In the genomic region with DNA sequence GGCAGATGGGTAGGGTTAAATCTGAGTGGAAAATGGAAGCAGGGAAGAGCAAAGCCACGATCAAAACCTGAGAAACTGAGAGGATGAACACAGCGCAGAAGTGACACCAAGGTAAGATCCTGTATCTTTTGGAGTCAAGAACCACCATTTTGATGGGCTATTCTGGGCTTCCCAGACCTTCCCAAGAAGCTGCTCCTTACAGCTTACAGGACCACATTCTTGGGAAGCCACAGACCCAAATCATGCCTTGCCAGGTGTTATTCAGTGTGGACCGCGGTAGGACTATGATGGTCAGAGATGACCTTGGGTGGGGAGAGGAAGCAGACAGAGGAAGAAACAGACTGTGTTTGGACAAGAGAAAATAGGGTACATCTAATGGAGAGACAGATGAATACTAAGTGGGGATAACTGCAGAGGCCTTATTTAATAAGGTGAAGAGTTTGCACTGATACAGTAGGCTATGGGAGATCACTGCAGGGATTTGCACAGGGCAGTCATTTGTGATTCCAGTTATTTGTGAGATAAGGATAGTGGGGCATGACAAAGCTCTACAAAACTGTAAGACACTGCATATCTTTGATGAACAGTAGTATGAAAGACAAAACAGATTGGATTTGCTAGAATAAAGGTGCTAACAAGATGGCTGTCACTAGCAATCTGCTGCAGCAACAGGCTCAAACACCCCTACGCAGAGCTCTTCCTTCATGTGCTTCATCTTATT, we compare ENCODE assay signal across 2 cellular contexts.
TF ChIP-seq lines count a peak whose summit lies in the region.

No MANE protein-coding gene starts in this region.

TF ChIP-seq in IMR-90, 13 proteins besides CTCF, POLR2A, EP300 and RAD21:
- no peak for TF ChIP-seq MAZ (IDR thresholded peaks at IDR 0.05; ENCODE audit: borderline replicate concordance, low read depth, low read length)
- TF ChIP-seq RFX5 (IDR thresholded peaks at IDR 0.05; ENCODE audit: low read depth, low read length) = no peak
- no peak for TF ChIP-seq MAFK (IDR thresholded peaks at IDR 0.05; ENCODE audit: low read depth, low read length)
- TF ChIP-seq BHLHE40 (IDR thresholded peaks at IDR 0.05; ENCODE audit: low read depth, low read length) = no peak
- TF ChIP-seq FOS (IDR thresholded peaks at IDR 0.05; ENCODE audit: low read depth, low read length) = no peak
- no peak for TF ChIP-seq CHD1 (IDR thresholded peaks at IDR 0.05; ENCODE audit: low read depth, low read length)
- no peak for TF ChIP-seq CEBPB (IDR thresholded peaks at IDR 0.05; ENCODE audit: low read depth, low read length)
- no peak for TF ChIP-seq MXI1 (IDR thresholded peaks at IDR 0.05; ENCODE audit: borderline replicate concordance, low read depth, low read length)
- no peak for TF ChIP-seq NFE2L2 (IDR thresholded peaks at IDR 0.05; ENCODE audit: low read depth, low read length)
- no peak for TF ChIP-seq RCOR1 (IDR thresholded peaks at IDR 0.05; ENCODE audit: insufficient replicate concordance, low read length)
- TF ChIP-seq, protein P1, sequence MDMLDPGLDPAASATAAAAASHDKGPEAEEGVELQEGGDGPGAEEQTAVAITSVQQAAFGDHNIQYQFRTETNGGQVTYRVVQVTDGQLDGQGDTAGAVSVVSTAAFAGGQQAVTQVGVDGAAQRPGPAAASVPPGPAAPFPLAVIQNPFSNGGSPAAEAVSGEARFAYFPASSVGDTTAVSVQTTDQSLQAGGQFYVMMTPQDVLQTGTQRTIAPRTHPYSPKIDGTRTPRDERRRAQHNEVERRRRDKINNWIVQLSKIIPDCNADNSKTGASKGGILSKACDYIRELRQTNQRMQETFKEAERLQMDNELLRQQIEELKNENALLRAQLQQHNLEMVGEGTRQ (IDR thresholded peaks at IDR 0.05; ENCODE audit: low read depth, low read length) = no peak
TF ChIP-seq in IMR-90: peak in this region for 0.

TF ChIP-seq in H1, 55 proteins besides CTCF, POLR2A, EP300 and RAD21:
- TF ChIP-seq CBX5 (IDR thresholded peaks at IDR 0.05; ENCODE audit: low read depth, low read length) (no peak), YY1 (IDR thresholded peaks at IDR 0.05; ENCODE audit: low read depth, low read length) (0 out of 2 replicates have a peak, but pooled peaks have one; percentile 63)
